In the genomic region with DNA sequence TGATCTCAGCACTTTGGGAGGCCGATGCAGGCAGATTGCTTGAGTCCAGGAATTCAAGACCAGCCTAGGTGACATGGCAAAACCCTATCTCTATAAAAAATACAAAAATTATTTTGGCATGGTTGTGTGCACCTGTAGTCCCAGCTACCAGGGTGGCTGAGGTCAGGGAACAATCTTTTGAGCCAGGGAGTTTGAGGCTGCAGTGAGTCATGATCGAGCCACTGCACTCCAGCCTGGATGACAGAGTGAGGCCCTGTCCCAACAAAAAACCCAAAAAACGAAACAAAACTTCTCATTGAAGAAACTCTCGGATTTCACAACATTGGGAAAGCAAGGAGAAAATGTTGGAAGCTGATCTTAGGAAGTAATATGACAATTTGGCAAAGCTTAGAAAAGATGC, we compare ENCODE assay signal across 30 cellular contexts.
"Had no signal": no experiment of that assay in that cellular context is flagged by ENCODE, and none has a peak within 500 bp of the region (broad histone marks: within the 10 kb centered on the region; RNA-seq: fewer than 3 reads in every experiment).

No MANE protein-coding gene starts in this region.

- H3K4me1 ChIP-seq: SJCRH30 had no signal

- H3K4me3 ChIP-seq: adrenal gland, MG63, SJCRH30 had no signal

- H3K9me3 ChIP-seq: adrenal gland, SJCRH30 had no signal

- ATAC-seq: activated CD4-positive, alpha-beta T cell treated with anti-CD3 and anti-CD28 coated beads for 36 hours; activated T-helper 17 cell treated with anti-CD3 and anti-CD28 coated beads, Interleukin-2, amount 50 U/mL, for 72 hours; Panc1 had no signal

- H3K36me3 ChIP-seq: adrenal gland, MG63, SJCRH30 had no signal

- DNase-seq: activated B cell treated with CpG ODN at 0.5 μM for 24 hours; activated CD4-positive, alpha-beta memory T cell treated with anti-CD3 and anti-CD28 coated beads, Interleukin-2, amount 10 ng/mL, durations not matched to agents 7 days and 5 days; activated CD4-positive, alpha-beta T cell treated with anti-CD3 and anti-CD28 coated beads for 36 hours; activated CD4-positive, alpha-beta T cell treated with anti-CD3 and anti-CD28 coated beads, Interleukin-2, amount 50 U/mL, for 1 hour; activated gamma-delta T cell treated with Interleukin-2 at 50 U/mL for 16 hours; activated naive CD4-positive, alpha-beta T cell treated with anti-CD3 and anti-CD28 coated beads, Interleukin-2, amount 10 ng/mL, durations not matched to agents 7 days and 5 days; activated naive CD8-positive, alpha-beta T cell treated with anti-CD3 and anti-CD28 coated beads for 36 hours; activated T-cell treated with anti-CD3 and anti-CD28 coated beads for 4 hours; activated T-cell treated with anti-CD3 and anti-CD28 coated beads, Interleukin-2, amount 50 U/mL, for 48 hours; aorta; central memory CD4-positive, alpha-beta T cell; KG1; MG63; MV-4-11; NCI-H1092 treated with DMSO at 0.1 percent for 48 hours; NCI-H1417 treated with DMSO at 0.1 percent for 48 hours; NCI-H1694; NCI-H2029; NCI-H345; NCI-H510A; NCI-H526 treated with DMSO at 0.1 percent for 48 hours; NCI-H82; OCI-M1; Right ventricle myocardium superior; SJCRH30; T-helper 9 cell had no signal

- H3K27ac ChIP-seq: adrenal gland, RWPE1, SJCRH30 had no signal

- H3K27me3 ChIP-seq: adrenal gland, MG63, SJCRH30 had no signal
